In genomic region chr5:132265336-132266030, GRCh38 we compare ENCODE assay signal across 1 cellular context.
TF ChIP-seq lines count a peak whose summit lies in the region.

No MANE protein-coding gene starts in this region.

TF ChIP-seq in K562, 482 proteins besides CTCF, POLR2A, EP300 and RAD21:
- TF ChIP-seq ZFX (CRISPR knock-in tag; IDR thresholded peaks at IDR 0.05) (0 out of 2 replicates have a peak, but pooled peaks have one; percentile 14), PRMT5 (CRISPR knock-in tag; IDR thresholded peaks at IDR 0.05) (no peak), NRF1 (conservative IDR thresholded peaks at IDR 0.05 in 1 of 2, IDR thresholded peaks at IDR 0.05 in 1 of 2) (0 out of 4 replicates have a peak, but pooled peaks of 1 of the 2 experiments have one; percentile 23), ZNF140 (CRISPR knock-in tag; IDR thresholded peaks at IDR 0.05) (no peak), MCM2 (IDR thresholded peaks at IDR 0.05; ENCODE audit: low read depth) (no peak), CEBPZ (IDR thresholded peaks at IDR 0.05; ENCODE audit: borderline replicate concordance, low read depth, low read length) (no peak)
